ENCODE assay signal across 24 cellular contexts in genomic region chr2:119739580-119740255, GRCh38. TPM values are rescaled to one million over a fixed set of nuclear protein-coding genes. Genes with fewer than 3 reads are reported as not detected.
DNase-seq lines count a peak whose midpoint lies in the region; ATAC-seq and TF ChIP-seq lines count a peak whose summit lies in the region.
"Had no signal": no experiment of that assay in that cellular context is flagged by ENCODE, and none has a peak within 500 bp of the region (broad histone marks: within the 10 kb centered on the region; RNA-seq: fewer than 3 reads in every experiment).

No MANE protein-coding gene starts in this region.

- CTCF ChIA-PET in activated CD8-positive, alpha-beta memory T cell treated with anti-CD3 and anti-CD28 coated beads, Interleukin-2, amount 10 ng/mL, durations not matched to agents 7 days and 5 days (lab: Charles Lee): interaction anchor here (1.0 to 1.4 kb wide), 2 partner anchors 10 to 37 kb away, joined by 3 to 5 read pairs; no protein-coding TSS in a partner anchor

- in situ Hi-C loops in GM13977 (cut with MboI; ENCODE audit: low pct_unique_long_range_greater_than_20kb, low sequenced_read_pairs, unreplicated experiment): no loop called here

- ATAC-seq in activated CD8-positive, alpha-beta memory T cell treated with anti-CD3 and anti-CD28 coated beads, Interleukin-2, amount 10 ng/mL, durations not matched to agents 7 days and 5 days: no peak
- ATAC-seq in HG02642 (IDR thresholded peaks at IDR 0.05; ENCODE audit: poor library complexity, unreplicated experiment) (no peak), GM18511 (IDR thresholded peaks at IDR 0.05; ENCODE audit: unreplicated experiment) (no peak)
- ATAC-seq: activated naive CD4-positive, alpha-beta T cell treated with anti-CD3 and anti-CD28 coated beads, Interleukin-2, amount 50 U/mL, for 72 hours; heart right ventricle; left lung; Right ventricle myocardium inferior had no signal

- H3K4me1 Mint-ChIP-seq in activated CD8-positive, alpha-beta memory T cell treated with anti-CD3 and anti-CD28 coated beads, Interleukin-2, amount 10 ng/mL, durations not matched to agents 7 days and 5 days: peaks cover 4% of the 10 kb centered on the region

- H3K36me3 Mint-ChIP-seq in activated CD8-positive, alpha-beta memory T cell treated with anti-CD3 and anti-CD28 coated beads, Interleukin-2, amount 10 ng/mL, durations not matched to agents 7 days and 5 days: no peaks in the 10 kb centered on the region
- H3K36me3 Mint-ChIP-seq: activated naive CD4-positive, alpha-beta T cell treated with anti-CD3 and anti-CD28 coated beads, Interleukin-2, amount 50 U/mL, for 72 hours; neural progenitor cell had no signal

- H3K27me3 Mint-ChIP-seq in activated CD8-positive, alpha-beta memory T cell treated with anti-CD3 and anti-CD28 coated beads, Interleukin-2, amount 10 ng/mL, durations not matched to agents 7 days and 5 days: peaks cover 17% of the 10 kb centered on the region

- TF ChIP-seq CTCF in GM13977 (IDR thresholded peaks at IDR 0.05; ENCODE audit: extremely low read depth, insufficient read depth, missing control alignments): no peak

- DNase-seq in activated CD8-positive, alpha-beta memory T cell treated with anti-CD3 and anti-CD28 coated beads for 24 hours: peak; percentile 24
- no peak for DNase-seq in activated CD8-positive, alpha-beta memory T cell treated with anti-CD3 and anti-CD28 coated beads, Interleukin-2, amount 10 ng/mL, durations not matched to agents 7 days and 5 days
- DNase-seq in cerebellar nuclear complex (lab: John Stamatoyannopoulos, UW) (peak; percentile 14 to 67), myocyte (ENCODE audit: low read depth) (peak; percentile 50), GM13977 (ENCODE audit: low spot score) (no peak), RKO (ENCODE audit: low spot score) (no peak)
- DNase-seq: 8988T; activated CD4-positive, alpha-beta T cell treated with anti-CD3 and anti-CD28 coated beads for 4 hours; aorta; BE2C; EL; heart right ventricle; IMR-90; left lung; MM.1S; NCI-H146; stimulated activated CD4-positive, alpha-beta T cell treated with anti-CD3 and anti-CD28 coated beads, Interleukin-4, amount 100 ng/mL, for 24 hours; stimulated activated naive CD4-positive, alpha-beta T cell treated with Interleukin-2 at 50 U/mL for 16 hours had no signal

- no peak overlapping the region for H3K4me3 Mint-ChIP-seq in activated CD8-positive, alpha-beta memory T cell treated with anti-CD3 and anti-CD28 coated beads, Interleukin-2, amount 10 ng/mL, durations not matched to agents 7 days and 5 days
- H3K4me3 Mint-ChIP-seq: activated T-helper 1 cell treated with anti-CD3 and anti-CD28 coated beads, Interleukin-12 subunit alpha, Interleukin-12 subunit beta, Interleukin-2, Interleukin-4 antibody, amounts not matched to agents 30 ng/mL and 10 ng/mL and 1 ng/mL, durations not matched to agents 14 hours and 24 hours and 36 hours; neural progenitor cell had no signal

- no peaks in the 10 kb centered on the region for H3K9me3 Mint-ChIP-seq in activated CD8-positive, alpha-beta memory T cell treated with anti-CD3 and anti-CD28 coated beads, Interleukin-2, amount 10 ng/mL, durations not matched to agents 7 days and 5 days (ENCODE audit: low read depth)
- H3K9me3 Mint-ChIP-seq: activated naive CD4-positive, alpha-beta T cell treated with anti-CD3 and anti-CD28 coated beads, Interleukin-2, amount 50 U/mL, for 72 hours; activated T-helper 1 cell treated with anti-CD3 and anti-CD28 coated beads, Interleukin-12 subunit alpha, Interleukin-12 subunit beta, Interleukin-2, Interleukin-4 antibody, amounts not matched to agents 30 ng/mL and 10 ng/mL and 1 ng/mL, durations not matched to agents 14 hours and 24 hours and 36 hours; neural progenitor cell had no signal

- H3K27ac Mint-ChIP-seq in activated CD8-positive, alpha-beta memory T cell treated with anti-CD3 and anti-CD28 coated beads, Interleukin-2, amount 10 ng/mL, durations not matched to agents 7 days and 5 days: no peak overlapping the region
- H3K27ac Mint-ChIP-seq: activated naive CD4-positive, alpha-beta T cell treated with anti-CD3 and anti-CD28 coated beads, Interleukin-2, amount 50 U/mL, for 72 hours; activated T-helper 1 cell treated with anti-CD3 and anti-CD28 coated beads, Interleukin-12 subunit alpha, Interleukin-12 subunit beta, Interleukin-2, Interleukin-4 antibody, amounts not matched to agents 30 ng/mL and 10 ng/mL and 1 ng/mL, durations not matched to agents 14 hours and 24 hours and 36 hours; neural progenitor cell had no signal

RNA-seq across cellular contexts. Expression of gene PTPN4, which starts 20.0 kb away (rescaled TPM):
- 10 to 100 TPM; 76.4 to 92.2 TPM for total RNA-seq in activated CD8-positive, alpha-beta memory T cell treated with anti-CD3 and anti-CD28 coated beads, Interleukin-2, amount 10 ng/mL, durations not matched to agents 7 days and 5 days
- total RNA-seq in myocyte: 24.8 and 29.2 TPM in 2 replicates
- polyA plus RNA-seq in myocyte (2012): 5.9 TPM

Comparison
In these comparisons a context has a peak if more than half of its experiments do, and no peak if none do; other contexts are left out.
1. DNase-seq: peak in activated CD8-positive, alpha-beta memory T cell treated with anti-CD3 and anti-CD28 coated beads for 24 hours (single experiment), cerebellar nuclear complex (2 of 2) and myocyte (single experiment); none in activated CD8-positive, alpha-beta memory T cell treated with anti-CD3 and anti-CD28 coated beads, Interleukin-2, amount 10 ng/mL, durations not matched to agents 7 days and 5 days (single experiment), GM13977 (single experiment) and RKO (single experiment).